ENCODE assay signal across 25 cellular contexts in the genomic region with DNA sequence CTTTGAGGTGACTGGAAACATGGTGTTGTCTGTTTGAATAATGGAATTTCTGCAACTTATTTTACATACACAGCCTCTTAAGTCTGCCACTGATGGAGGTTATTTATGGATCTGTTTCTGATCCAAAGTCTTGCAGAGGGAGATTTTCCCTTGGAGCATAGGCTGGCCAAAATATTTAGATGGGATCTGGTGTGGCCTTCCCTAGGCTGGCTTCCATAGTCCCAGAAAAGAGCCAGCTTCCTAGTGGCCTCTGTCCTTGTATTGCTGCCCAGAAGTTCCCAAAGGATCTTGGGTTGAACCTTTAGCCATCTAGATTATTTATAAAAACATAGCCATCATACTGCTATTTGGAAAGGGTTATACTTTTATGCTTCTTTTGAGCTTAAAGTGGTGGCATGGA.
"Had no signal": no experiment of that assay in that cellular context is flagged by ENCODE, and none has a peak within 500 bp of the region (broad histone marks: within the 10 kb centered on the region; RNA-seq: fewer than 3 reads in every experiment).

No MANE protein-coding gene starts in this region.

- H3K36me3 Mint-ChIP-seq: natural killer cell treated with Interleukin-12 subunit alpha and Interleukin-12 subunit beta and Interleukin-15 and Interleukin-18, amount 100 ng/mL, for 72 hours; type B pancreatic cell had no signal

- ATAC-seq: gastrocnemius medialis; left lung; lower lobe of right lung; natural killer cell treated with Interleukin-12 subunit alpha and Interleukin-12 subunit beta and Interleukin-15 and Interleukin-18, amount 100 ng/mL, for 72 hours; pancreas; stimulated activated memory B cell treated with anti-CD40 and anti-IgM and Interleukin-4, amounts not matched to agents 10 μg/mL and 1 μg/mL and 100 μg/mL, for 72 hours had no signal

- H3K36me3 ChIP-seq: colonic mucosa, gastrocnemius medialis, heart right ventricle, left lung, lower lobe of right lung, pancreas, spleen, vagina had no signal

- H3K4me3 Mint-ChIP-seq: endodermal cell; memory B cell; natural killer cell treated with Interleukin-12 subunit alpha and Interleukin-12 subunit beta and Interleukin-15 and Interleukin-18, amount 100 ng/mL, for 72 hours; stimulated activated memory B cell treated with anti-CD40 and anti-IgM and Interleukin-4, amounts not matched to agents 10 μg/mL and 1 μg/mL and 100 μg/mL, for 72 hours; stimulated activated naive CD8-positive, alpha-beta T cell treated with anti-CD3 and anti-CD28 coated beads, Interleukin-15, Interleukin-2, amounts not matched to agents 100 ng/mL and 50 ng/mL, for 24 hours; type B pancreatic cell had no signal

- H3K4me3 ChIP-seq: colonic mucosa, gastrocnemius medialis, heart right ventricle, left lung, lower lobe of right lung, pancreas, spleen, vagina had no signal

- H3K27ac Mint-ChIP-seq: endodermal cell; memory B cell; natural killer cell treated with Interleukin-12 subunit alpha and Interleukin-12 subunit beta and Interleukin-15 and Interleukin-18, amount 100 ng/mL, for 72 hours; progenitor cell of endocrine pancreas; stimulated activated memory B cell treated with anti-CD40 and anti-IgM and Interleukin-4, amounts not matched to agents 10 μg/mL and 1 μg/mL and 100 μg/mL, for 72 hours; stimulated activated naive CD8-positive, alpha-beta T cell treated with anti-CD3 and anti-CD28 coated beads, Interleukin-15, Interleukin-2, amounts not matched to agents 100 ng/mL and 50 ng/mL, for 24 hours; type B pancreatic cell had no signal

- DNase-seq: colonic mucosa; dermis blood vessel endothelial cell; endodermal cell; erythroblast; gastrocnemius medialis; heart right ventricle; islet precursor cell; left lung; lower lobe of right lung; midbrain; occipital lobe; pancreas; right cardiac atrium; spleen; stimulated activated CD4-positive, alpha-beta T cell treated with anti-CD3 and anti-CD28 coated beads, Interleukin-15, amount 100 ng/mL, for 24 hours; stimulated activated CD4-positive, alpha-beta T cell treated with anti-CD3 and anti-CD28 coated beads, Interleukin-1b, Interleukin-23, amount 100 ng/mL, for 48 hours; stimulated activated CD4-positive, alpha-beta T cell treated with anti-CD3 and anti-CD28 coated beads, Interleukin-4, amount 100 ng/mL, for 24 hours; substantia nigra had no signal

- H3K9me3 ChIP-seq: colonic mucosa, gastrocnemius medialis, heart right ventricle, left lung, lower lobe of right lung, pancreas, spleen, vagina had no signal

- H3K4me1 ChIP-seq: colonic mucosa had no signal

- H3K27ac ChIP-seq: colonic mucosa, gastrocnemius medialis, heart right ventricle, left lung, lower lobe of right lung, pancreas, spleen, vagina had no signal

- H3K27me3 Mint-ChIP-seq: memory B cell; natural killer cell treated with Interleukin-12 subunit alpha and Interleukin-12 subunit beta and Interleukin-15 and Interleukin-18, amount 100 ng/mL, for 72 hours; progenitor cell of endocrine pancreas; stimulated activated memory B cell treated with anti-CD40 and anti-IgM and Interleukin-4, amounts not matched to agents 10 μg/mL and 1 μg/mL and 100 μg/mL, for 72 hours; stimulated activated naive CD8-positive, alpha-beta T cell treated with anti-CD3 and anti-CD28 coated beads, Interleukin-15, Interleukin-2, amounts not matched to agents 100 ng/mL and 50 ng/mL, for 24 hours; type B pancreatic cell had no signal

- H3K27me3 ChIP-seq: colonic mucosa, gastrocnemius medialis, heart right ventricle, left lung, pancreas, spleen, vagina had no signal
